Comparison of ENCODE assay signal across 10 cellular contexts in genomic region chr1:66336641-66336991, GRCh38.
DNase-seq lines count a peak whose midpoint lies in the region; ATAC-seq, FAIRE-seq and TF ChIP-seq lines count a peak whose summit lies in the region.
"Had no signal": no experiment of that assay in that cellular context is flagged by ENCODE, and none has a peak within 500 bp of the region (broad histone marks: within the 10 kb centered on the region; RNA-seq: fewer than 3 reads in every experiment).

No MANE protein-coding gene starts in this region.

- H3K4me1 ChIP-seq in A549 (peaks cover 45% of the 10 kb centered on the region), ascending aorta (peaks cover 0 to 18% of the 10 kb centered on the region in 2 donors)
- H3K4me1 ChIP-seq in naive thymus-derived CD4-positive, alpha-beta T cell (ENCODE audit: control insufficient read depth in 2 of 2, insufficient read depth in 2 of 2, low read length in 2 of 2) = peaks cover 43 to 50% of the 10 kb centered on the region in 2 donors

- DNase-seq in A549 (ENCODE audit: low read depth in 1 of 2, low spot score in 1 of 2) (no peak), ascending aorta (ENCODE audit: low spot score in 2 of 2) (no peak), iPS-NIHi7 (ENCODE audit: extremely low spot score) (no peak), GM10248 (ENCODE audit: extremely low spot score) (no peak), mesothelial cell of epicardium (ENCODE audit: low spot score in 2 of 2, unreplicated experiment in 2 of 2) (no peak), AG08396 (ENCODE audit: low spot score) (no peak)
- no peak for DNase-seq in naive thymus-derived CD4-positive, alpha-beta T cell
- DNase-seq: NCI-H226, WERI-Rb-1 had no signal

- FAIRE-seq in A549 (lab: Jason Lieb, UNC) = no peak

- no peak for TF ChIP-seq EP300 in A549 (IDR thresholded peaks at IDR 0.05)

- TF ChIP-seq RAD21 in A549 (conservative IDR thresholded peaks at IDR 0.05 in 1 of 2, IDR thresholded peaks at IDR 0.05 in 1 of 2) = no peak

- no peaks in the 10 kb centered on the region for H3K9me3 ChIP-seq in A549
- no peaks in the 10 kb centered on the region for H3K9me3 ChIP-seq in ascending aorta
- H3K9me3 ChIP-seq in naive thymus-derived CD4-positive, alpha-beta T cell (ENCODE audit: control insufficient read depth in 2 of 3, low read length in 3 of 3) = no peaks in the 10 kb centered on the region

- H3K4me3 ChIP-seq in A549 (peak overlapping the region; percentile 88; the same call in 1 of the 3 replicates), ascending aorta (no peak overlapping the region)
- peak overlapping the region; percentile 86 for H3K4me3 ChIP-seq in naive thymus-derived CD4-positive, alpha-beta T cell (ENCODE audit: low read length)

- H3K27me3 ChIP-seq in ascending aorta = no peaks in the 10 kb centered on the region
- H3K27me3 ChIP-seq in naive thymus-derived CD4-positive, alpha-beta T cell (ENCODE audit: control insufficient read depth in 2 of 2, insufficient read depth in 2 of 2, low read length in 2 of 2) = no peaks in the 10 kb centered on the region

- no peaks in the 10 kb centered on the region for H3K9me3 Mint-ChIP-seq in naive thymus-derived CD4-positive, alpha-beta T cell
- no peaks in the 10 kb centered on the region for H3K9me3 Mint-ChIP-seq in mesothelial cell of epicardium

- no peak for TF ChIP-seq POLR2A in A549 (IDR thresholded peaks at IDR 0.05; ENCODE audit: low read length)
- TF ChIP-seq POLR2A in GM19193 (IDR thresholded peaks at IDR 0.05; ENCODE audit: extremely low read depth, insufficient read depth, insufficient read length) = peak; percentile 4

- H3K27me3 Mint-ChIP-seq in naive thymus-derived CD4-positive, alpha-beta T cell = no peaks in the 10 kb centered on the region
- no peaks in the 10 kb centered on the region for H3K27me3 Mint-ChIP-seq in mesothelial cell of epicardium (ENCODE audit: low read depth)

- H3K36me3 Mint-ChIP-seq in naive thymus-derived CD4-positive, alpha-beta T cell = peaks cover 0 to 59% (median 10%) of the 10 kb centered on the region in 5 donors
- H3K36me3 Mint-ChIP-seq in mesothelial cell of epicardium = peaks cover 6% of the 10 kb centered on the region

- peaks cover 28 to 75% (median 58%) of the 10 kb centered on the region in 7 donors for H3K4me1 Mint-ChIP-seq in naive thymus-derived CD4-positive, alpha-beta T cell
- peaks cover 51% of the 10 kb centered on the region for H3K4me1 Mint-ChIP-seq in mesothelial cell of epicardium

- 71% methylated on average over 2 of the region's 2 CpGs for WGBS in A549 (ENCODE audit: missing lambda C conversion rate)

- peak overlapping the region; percentile 97 to 100 (median 99) for H3K27ac Mint-ChIP-seq in naive thymus-derived CD4-positive, alpha-beta T cell
- no peak overlapping the region for H3K27ac Mint-ChIP-seq in mesothelial cell of epicardium

- H3K4me3 Mint-ChIP-seq in naive thymus-derived CD4-positive, alpha-beta T cell = peak overlapping the region; percentile 90 to 99 (median 98)
- H3K4me3 Mint-ChIP-seq in mesothelial cell of epicardium = no peak overlapping the region

- peak overlapping the region; percentile 95 for H3K4me2 ChIP-seq in A549

- CTCF ChIA-PET in A549 (lab: Yijun Ruan, JAX) (no interaction called here), GM10248 (lab: Yijun Ruan, JAX) (interaction anchor here (1.2 to 7.4 kb wide), 5 partner anchors 8 to 377 kb away, joined by 3 to 62 read pairs (median 8); no protein-coding TSS in a partner anchor)
- CTCF ChIA-PET in naive thymus-derived CD4-positive, alpha-beta T cell (lab: Charles Lee) = interaction anchor here (6.1 kb wide), 1 partner anchor 109 kb away, joined by 38 read pairs; no protein-coding TSS in a partner anchor

- POLR2A ChIA-PET in A549 (lab: Yijun Ruan, JAX) (no interaction called here), GM10248 (lab: Yijun Ruan, JAX) (interaction anchor here (0.9 kb wide), 1 partner anchor 61 kb away, joined by 3 read pairs; no protein-coding TSS in a partner anchor)
- POLR2A ChIA-PET in naive thymus-derived CD4-positive, alpha-beta T cell (lab: Charles Lee) = interaction anchor here (0.5 to 7.5 kb wide), 19 partner anchors 7 to 128 kb away, joined by 3 to 97 read pairs (median 4); no protein-coding TSS in a partner anchor

- H3K36me3 ChIP-seq in ascending aorta = no peaks in the 10 kb centered on the region
- no peaks in the 10 kb centered on the region for H3K36me3 ChIP-seq in naive thymus-derived CD4-positive, alpha-beta T cell (ENCODE audit: control insufficient read depth in 2 of 3, insufficient read depth in 3 of 3, low read length in 3 of 3)
- H3K36me3 ChIP-seq: WERI-Rb-1 had no signal

- TF ChIP-seq CTCF in A549 (IDR thresholded peaks at IDR 0.05) (no peak), ascending aorta (IDR thresholded peaks at IDR 0.05) (no peak), GM10248 (IDR thresholded peaks at IDR 0.05; ENCODE audit: control extremely low read depth, extremely low read depth, low read depth, missing control alignments) (no peak), mesothelial cell of epicardium (IDR thresholded peaks at IDR 0.05; ENCODE audit: unreplicated experiment) (no peak)

- intact Hi-C loops in ascending aorta (cut with DNase I) = no loop called here
- intact Hi-C loops in naive thymus-derived CD4-positive, alpha-beta T cell (cut with micrococcal nuclease) = loop anchor here (1.0 to 10.0 kb wide), 17 partner anchors 9 to 1348 kb away; partner anchors contain the start of genes SLC35D1 (in 2 of the 2), GADD45A (in 1 of the 2), IL12RB2 (in 1 of the 2) and LEPR (in 1 of the 2)

- no peak for ATAC-seq in A549
- no peak for ATAC-seq in naive thymus-derived CD4-positive, alpha-beta T cell

- H3K27ac ChIP-seq in A549 = peak overlapping the region; percentile 92 to 95
- H3K27ac ChIP-seq in ascending aorta = peak overlapping the region; percentile 35 to 45
- H3K27ac ChIP-seq in naive thymus-derived CD4-positive, alpha-beta T cell (ENCODE audit: low read depth, low read length) = peak overlapping the region; percentile 92
- H3K27ac ChIP-seq: WERI-Rb-1 had no signal

TF ChIP-seq in A549, 52 proteins besides CTCF, POLR2A, EP300 and RAD21:
- TF ChIP-seq MAFK (IDR thresholded peaks at IDR 0.05; ENCODE audit: partially characterized antibody) (no peak), TFCP2L1 (CRISPR knock-in tag; IDR thresholded peaks at IDR 0.05) (no peak), HOXB13 (CRISPR knock-in tag; IDR thresholded peaks at IDR 0.05; ENCODE audit: low read depth) (no peak), KDM1A (IDR thresholded peaks at IDR 0.05; ENCODE audit: low read depth) (no peak), POLR2AphosphoS2 (conservative IDR thresholded peaks at IDR 0.05; ENCODE audit: low read length) (no peak), HOXB5 (CRISPR knock-in tag; IDR thresholded peaks at IDR 0.05) (no peak), ZSCAN20 (CRISPR knock-in tag; IDR thresholded peaks at IDR 0.05) (no peak), ZNF302 (CRISPR knock-in tag; IDR thresholded peaks at IDR 0.05) (no peak), HMGXB4 (CRISPR knock-in tag; IDR thresholded peaks at IDR 0.05; ENCODE audit: borderline replicate concordance) (no peak), TP53 (CRISPR knock-in tag; IDR thresholded peaks at IDR 0.05) (no peak), RCOR1 (IDR thresholded peaks at IDR 0.05; ENCODE audit: low read depth, low read length) (no peak)
- TF ChIP-seq, protein P1, sequence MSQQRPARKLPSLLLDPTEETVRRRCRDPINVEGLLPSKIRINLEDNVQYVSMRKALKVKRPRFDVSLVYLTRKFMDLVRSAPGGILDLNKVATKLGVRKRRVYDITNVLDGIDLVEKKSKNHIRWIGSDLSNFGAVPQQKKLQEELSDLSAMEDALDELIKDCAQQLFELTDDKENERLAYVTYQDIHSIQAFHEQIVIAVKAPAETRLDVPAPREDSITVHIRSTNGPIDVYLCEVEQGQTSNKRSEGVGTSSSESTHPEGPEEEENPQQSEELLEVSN (IDR thresholded peaks at IDR 0.05; ENCODE audit: borderline replicate concordance, low read depth) = no peak
- TF ChIP-seq, protein P2, sequence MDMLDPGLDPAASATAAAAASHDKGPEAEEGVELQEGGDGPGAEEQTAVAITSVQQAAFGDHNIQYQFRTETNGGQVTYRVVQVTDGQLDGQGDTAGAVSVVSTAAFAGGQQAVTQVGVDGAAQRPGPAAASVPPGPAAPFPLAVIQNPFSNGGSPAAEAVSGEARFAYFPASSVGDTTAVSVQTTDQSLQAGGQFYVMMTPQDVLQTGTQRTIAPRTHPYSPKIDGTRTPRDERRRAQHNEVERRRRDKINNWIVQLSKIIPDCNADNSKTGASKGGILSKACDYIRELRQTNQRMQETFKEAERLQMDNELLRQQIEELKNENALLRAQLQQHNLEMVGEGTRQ (IDR thresholded peaks at IDR 0.05) = no peak

Comparison
In these comparisons a context has a peak if more than half of its experiments do, and no peak if none do; other contexts are left out.
1. H3K27ac ChIP-seq: peak in every context shown above with its lines; median percentile 94 in A549; 92 in naive thymus-derived CD4-positive, alpha-beta T cell; 40 in ascending aorta.
2. H3K4me3 ChIP-seq: peak in A549 (single experiment) and naive thymus-derived CD4-positive, alpha-beta T cell (single experiment); none in ascending aorta (0 of 2).